Comparison of ENCODE assay signal across 15 cellular contexts in genomic region chr12:66709444-66709773, GRCh38. TPM values are rescaled to one million over a fixed set of nuclear protein-coding genes. Genes with fewer than 3 reads are reported as not detected.
"Had no signal": no experiment of that assay in that cellular context is flagged by ENCODE, and none has a peak within 500 bp of the region (broad histone marks: within the 10 kb centered on the region; RNA-seq: fewer than 3 reads in every experiment).

No MANE protein-coding gene starts in this region.

- DNase-seq: activated B cell treated with CpG ODN at 0.5 μM for 24 hours; activated CD4-positive, alpha-beta T cell treated with anti-CD3 and anti-CD28 coated beads for 48 hours; amygdala; caudate nucleus; immature natural killer cell; left ventricle myocardium superior; naive B cell; ovary; stimulated activated CD4-positive, alpha-beta T cell treated with anti-CD3 and anti-CD28 coated beads, Interleukin-4, amount 100 ng/mL, for 1 hour; upper lobe of left lung had no signal

- H3K36me3 ChIP-seq: ovary, thoracic aorta, upper lobe of left lung had no signal

- H3K27ac ChIP-seq: ovary, SK-N-MC, thoracic aorta, upper lobe of left lung had no signal

- H3K4me3 Mint-ChIP-seq: activated B cell treated with CpG ODN at 0.5 μM for 24 hours, immature natural killer cell, naive B cell had no signal

- H3K9me3 Mint-ChIP-seq: activated B cell treated with CpG ODN at 0.5 μM for 24 hours had no signal

- H3K36me3 Mint-ChIP-seq: immature natural killer cell, naive B cell had no signal

- H3K27me3 ChIP-seq: ovary, upper lobe of left lung had no signal

- H3K4me3 ChIP-seq: ovary, SK-N-MC, smooth muscle cell, thoracic aorta, upper lobe of left lung had no signal

- ATAC-seq: left ventricle myocardium superior, sciatic nerve had no signal

RNA-seq across cellular contexts. Expression of gene GRIP1, which starts 30.5 kb away (rescaled TPM):
- total RNA-seq: pulmonary artery endothelial cell had no signal
